In the genomic region with DNA sequence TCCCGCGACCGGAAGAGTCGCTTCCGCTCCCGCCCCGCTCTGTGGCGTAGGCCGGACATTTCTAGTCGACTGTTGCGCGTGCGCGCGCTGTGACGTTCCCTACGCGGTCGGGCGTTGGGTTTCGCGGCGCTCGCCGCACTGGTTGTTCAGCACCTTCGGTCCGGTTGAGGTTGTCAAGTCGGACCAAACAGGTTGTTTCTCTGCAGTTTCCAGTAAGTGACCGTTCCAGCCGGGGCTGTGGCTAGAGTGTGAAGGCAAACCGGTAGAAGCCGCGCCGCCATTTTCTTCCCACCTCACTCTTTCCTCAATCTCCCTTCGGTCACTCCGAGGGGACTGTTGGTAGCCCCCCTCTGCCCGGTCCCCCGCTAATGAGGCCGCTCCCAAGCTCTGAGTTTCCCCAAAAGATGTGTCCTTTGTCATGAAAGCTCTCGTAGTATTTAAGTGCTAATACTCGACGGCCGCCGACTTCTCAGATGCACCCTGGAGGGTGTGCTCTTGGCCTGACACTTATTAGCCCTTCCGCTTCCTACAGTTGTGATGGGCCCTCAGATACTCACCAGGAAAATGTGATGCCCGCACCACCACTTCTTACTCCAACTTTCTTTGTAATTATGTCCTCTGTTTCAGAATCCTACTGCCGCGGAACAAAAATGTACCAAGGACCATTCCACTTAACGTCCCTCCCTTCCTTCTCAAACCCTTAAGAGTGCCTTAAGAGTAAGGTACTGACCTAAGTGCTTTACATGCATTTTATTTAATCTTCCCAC, we compare ENCODE assay signal across 1 cellular context.
A peak's percentile ranks its signal among the peaks of the same experiment; 100 is the strongest.
TF ChIP-seq lines count a peak whose summit lies in the region.

No MANE protein-coding gene starts in this region.

TF ChIP-seq in HepG2, 621 proteins besides CTCF, POLR2A, EP300 and RAD21 (continued from another document and continues in another):
- peak; percentile 87 for TF ChIP-seq MAX (IDR thresholded peaks at IDR 0.05)
- peak; percentile 71 for TF ChIP-seq UBTF (CRISPR knock-in tag; IDR thresholded peaks at IDR 0.05)
- TF ChIP-seq ZNF777 (CRISPR knock-in tag; IDR thresholded peaks at IDR 0.05): peak; percentile 92
- 0 out of 2 replicates have a peak, but pooled peaks have one; percentile 22 for TF ChIP-seq MBNL3 (CRISPR knock-in tag; conservative IDR thresholded peaks at IDR 0.05)
- 0 out of 2 replicates have a peak, but pooled peaks have one; percentile 57 for TF ChIP-seq ZBTB34 (CRISPR knock-in tag; IDR thresholded peaks at IDR 0.05)
- TF ChIP-seq RXRB (CRISPR knock-in tag; IDR thresholded peaks at IDR 0.05; ENCODE audit: borderline replicate concordance): no peak
- peak; percentile 72; the same call in 1 of the 2 replicates for TF ChIP-seq FOXJ3 (CRISPR knock-in tag; IDR thresholded peaks at IDR 0.05; ENCODE audit: borderline replicate concordance)
- TF ChIP-seq ELF1 (CRISPR knock-in tag; IDR thresholded peaks at IDR 0.05): peak; percentile 87
- no peak for TF ChIP-seq KLF9 (CRISPR knock-in tag; IDR thresholded peaks at IDR 0.05; ENCODE audit: low read depth)
- peak; percentile 88; the same call in 1 of the 2 replicates for TF ChIP-seq ZNF83 (CRISPR knock-in tag; IDR thresholded peaks at IDR 0.05; ENCODE audit: borderline replicate concordance)
- TF ChIP-seq, protein P1, sequence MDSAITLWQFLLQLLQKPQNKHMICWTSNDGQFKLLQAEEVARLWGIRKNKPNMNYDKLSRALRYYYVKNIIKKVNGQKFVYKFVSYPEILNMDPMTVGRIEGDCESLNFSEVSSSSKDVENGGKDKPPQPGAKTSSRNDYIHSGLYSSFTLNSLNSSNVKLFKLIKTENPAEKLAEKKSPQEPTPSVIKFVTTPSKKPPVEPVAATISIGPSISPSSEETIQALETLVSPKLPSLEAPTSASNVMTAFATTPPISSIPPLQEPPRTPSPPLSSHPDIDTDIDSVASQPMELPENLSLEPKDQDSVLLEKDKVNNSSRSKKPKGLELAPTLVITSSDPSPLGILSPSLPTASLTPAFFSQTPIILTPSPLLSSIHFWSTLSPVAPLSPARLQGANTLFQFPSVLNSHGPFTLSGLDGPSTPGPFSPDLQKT (CRISPR knock-in tag; IDR thresholded peaks at IDR 0.05; ENCODE audit: borderline replicate concordance): 0 out of 2 replicates have a peak, but pooled peaks have one; percentile 28
- peak; percentile 69 for TF ChIP-seq RBM39 (IDR thresholded peaks at IDR 0.05; ENCODE audit: low read depth, low read length, poor library complexity, severe bottlenecking)
- TF ChIP-seq ZNF547 (CRISPR knock-in tag; IDR thresholded peaks at IDR 0.05): 0 out of 2 replicates have a peak, but pooled peaks have one; percentile 46
- peak; percentile 53; the same call in 1 of the 2 replicates for TF ChIP-seq ZNF33A (CRISPR knock-in tag; IDR thresholded peaks at IDR 0.05; ENCODE audit: borderline replicate concordance)
- 0 out of 2 replicates have a peak, but pooled peaks have one; percentile 35 for TF ChIP-seq BHLHE40 (IDR thresholded peaks at IDR 0.05; ENCODE audit: low read length)
- peak; percentile 87; the same call in 1 of the 2 replicates for TF ChIP-seq KDM5B (CRISPR knock-in tag; IDR thresholded peaks at IDR 0.05; ENCODE audit: borderline replicate concordance)
- TF ChIP-seq MIXL1 (CRISPR knock-in tag; IDR thresholded peaks at IDR 0.05): 0 out of 2 replicates have a peak, but pooled peaks have one; percentile 3
- peak; percentile 73 for TF ChIP-seq CREM (IDR thresholded peaks at IDR 0.05)
- TF ChIP-seq CREM (CRISPR knock-in tag; IDR thresholded peaks at IDR 0.05): no peak
- TF ChIP-seq HNF4A (CRISPR knock-in tag; IDR thresholded peaks at IDR 0.05): no peak
- TF ChIP-seq FOXA1 (IDR thresholded peaks at IDR 0.05): no peak
- TF ChIP-seq FOXA1 (CRISPR knock-in tag; IDR thresholded peaks at IDR 0.05): no peak
- 0 out of 2 replicates have a peak, but pooled peaks have one; percentile 26 for TF ChIP-seq LCORL (IDR thresholded peaks at IDR 0.05)
- no peak for TF ChIP-seq LCORL (CRISPR knock-in tag; IDR thresholded peaks at IDR 0.05)
- TF ChIP-seq, protein P2, sequence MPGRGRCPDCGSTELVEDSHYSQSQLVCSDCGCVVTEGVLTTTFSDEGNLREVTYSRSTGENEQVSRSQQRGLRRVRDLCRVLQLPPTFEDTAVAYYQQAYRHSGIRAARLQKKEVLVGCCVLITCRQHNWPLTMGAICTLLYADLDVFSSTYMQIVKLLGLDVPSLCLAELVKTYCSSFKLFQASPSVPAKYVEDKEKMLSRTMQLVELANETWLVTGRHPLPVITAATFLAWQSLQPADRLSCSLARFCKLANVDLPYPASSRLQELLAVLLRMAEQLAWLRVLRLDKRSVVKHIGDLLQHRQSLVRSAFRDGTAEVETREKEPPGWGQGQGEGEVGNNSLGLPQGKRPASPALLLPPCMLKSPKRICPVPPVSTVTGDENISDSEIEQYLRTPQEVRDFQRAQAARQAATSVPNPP (CRISPR knock-in tag; IDR thresholded peaks at IDR 0.05): peak; percentile 74; the same call in 1 of the 2 replicates
- TF ChIP-seq XRCC5 (optimal IDR thresholded peaks at IDR 0.05; ENCODE audit: low read length): peak; percentile 29
- 0 out of 2 replicates have a peak, but pooled peaks have one; percentile 58 for TF ChIP-seq MAF1 (CRISPR knock-in tag; IDR thresholded peaks at IDR 0.05; ENCODE audit: borderline replicate concordance)
- no peak for TF ChIP-seq ZNF333 (CRISPR knock-in tag; IDR thresholded peaks at IDR 0.05; ENCODE audit: borderline replicate concordance)
- peak; percentile 42; the same call in 1 of the 2 replicates for TF ChIP-seq MTA1 (CRISPR knock-in tag; IDR thresholded peaks at IDR 0.05; ENCODE audit: borderline replicate concordance)
- TF ChIP-seq ZNF44 (CRISPR knock-in tag; IDR thresholded peaks at IDR 0.05): 0 out of 2 replicates have a peak, but pooled peaks have one; percentile 84
- peak; percentile 51; the same call in 1 of the 2 replicates for TF ChIP-seq ZBTB7B (CRISPR knock-in tag; IDR thresholded peaks at IDR 0.05)
- peak; percentile 38 for TF ChIP-seq TBL1XR1 (IDR thresholded peaks at IDR 0.05; ENCODE audit: borderline replicate concordance, low read length, partially characterized antibody)
- TF ChIP-seq, protein P3, sequence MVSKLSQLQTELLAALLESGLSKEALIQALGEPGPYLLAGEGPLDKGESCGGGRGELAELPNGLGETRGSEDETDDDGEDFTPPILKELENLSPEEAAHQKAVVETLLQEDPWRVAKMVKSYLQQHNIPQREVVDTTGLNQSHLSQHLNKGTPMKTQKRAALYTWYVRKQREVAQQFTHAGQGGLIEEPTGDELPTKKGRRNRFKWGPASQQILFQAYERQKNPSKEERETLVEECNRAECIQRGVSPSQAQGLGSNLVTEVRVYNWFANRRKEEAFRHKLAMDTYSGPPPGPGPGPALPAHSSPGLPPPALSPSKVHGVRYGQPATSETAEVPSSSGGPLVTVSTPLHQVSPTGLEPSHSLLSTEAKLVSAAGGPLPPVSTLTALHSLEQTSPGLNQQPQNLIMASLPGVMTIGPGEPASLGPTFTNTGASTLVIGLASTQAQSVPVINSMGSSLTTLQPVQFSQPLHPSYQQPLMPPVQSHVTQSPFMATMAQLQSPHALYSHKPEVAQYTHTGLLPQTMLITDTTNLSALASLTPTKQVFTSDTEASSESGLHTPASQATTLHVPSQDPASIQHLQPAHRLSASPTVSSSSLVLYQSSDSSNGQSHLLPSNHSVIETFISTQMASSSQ (IDR thresholded peaks at IDR 0.05; ENCODE audit: low read depth): no peak
- TF ChIP-seq, protein P3 (CRISPR knock-in tag; IDR thresholded peaks at IDR 0.05; ENCODE audit: borderline replicate concordance): 0 out of 2 replicates have a peak, but pooled peaks have one; percentile 30
- peak; percentile 27; the same call in 1 of the 2 replicates for TF ChIP-seq FOXA3 (CRISPR knock-in tag; IDR thresholded peaks at IDR 0.05)
- TF ChIP-seq ZNF512B (CRISPR knock-in tag; IDR thresholded peaks at IDR 0.05; ENCODE audit: borderline replicate concordance): no peak
- TF ChIP-seq NONO (IDR thresholded peaks at IDR 0.05): no peak
- peak; percentile 81 for TF ChIP-seq NONO (CRISPR knock-in tag; conservative IDR thresholded peaks at IDR 0.05)
